In genomic region chr17:82882715-82883446, GRCh38 we compare ENCODE assay signal across 8 cellular contexts. TPM values are rescaled to one million over a fixed set of nuclear protein-coding genes. Genes with fewer than 3 reads are reported as not detected.
DNase-seq lines count a peak whose midpoint lies in the region; ATAC-seq and TF ChIP-seq lines count a peak whose summit lies in the region.
"Had no signal": no experiment of that assay in that cellular context is flagged by ENCODE, and none has a peak within 500 bp of the region (broad histone marks: within the 10 kb centered on the region; RNA-seq: fewer than 3 reads in every experiment).

No MANE protein-coding gene starts in this region.

- peak; percentile 68 for DNase-seq in T-helper 2 cell treated with Interferon-gamma antibody and Interleukin-4, amounts not matched to agents 5 μg/mL and 100 μg/mL, for 36 hours (ENCODE audit: low spot score)
- DNase-seq in activated gamma-delta T cell treated with anti-CD3 and anti-CD28 coated beads, Interleukin-2, amount 50 U/mL, for 16 hours (ENCODE audit: low read depth), result peak; percentile 74
- DNase-seq in tibial nerve (ENCODE audit: low spot score in 2 of 2) (no peak), amygdala (lab: John Stamatoyannopoulos, UW) (no peak), anterior cingulate cortex (lab: John Stamatoyannopoulos, UW) (no peak)

- ATAC-seq in GM19328 (IDR thresholded peaks at IDR 0.05; ENCODE audit: unreplicated experiment), result no peak

- H3K36me3 Mint-ChIP-seq in T-helper 2 cell treated with Interferon-gamma antibody and Interleukin-4, amounts not matched to agents 5 μg/mL and 100 μg/mL, for 36 hours (ENCODE audit: low read depth), result peaks cover 34% of the 10 kb centered on the region
- H3K36me3 Mint-ChIP-seq in nephron (ENCODE audit: low read depth), result peaks cover 24% of the 10 kb centered on the region

- H3K27ac Mint-ChIP-seq in T-helper 2 cell treated with Interferon-gamma antibody and Interleukin-4, amounts not matched to agents 5 μg/mL and 100 μg/mL, for 36 hours, result peak overlapping the region; percentile 87
- peak overlapping the region; percentile 40 to 90 (median 65) for H3K27ac Mint-ChIP-seq in nephron

- no peak overlapping the region for H3K4me3 ChIP-seq in tibial nerve

- peak overlapping the region; percentile 80 for H3K4me3 Mint-ChIP-seq in T-helper 2 cell treated with Interferon-gamma antibody and Interleukin-4, amounts not matched to agents 5 μg/mL and 100 μg/mL, for 36 hours
- H3K4me3 Mint-ChIP-seq in nephron, result no peak overlapping the region

- peaks cover 0 to 3% (median 0%) of the 10 kb centered on the region in 3 donors for H3K36me3 ChIP-seq in tibial nerve

- TF ChIP-seq EP300 in tibial nerve (IDR thresholded peaks at IDR 0.05), result no peak

- peaks cover 2 to 58% (median 18%) of the 10 kb centered on the region in 4 donors for H3K4me1 ChIP-seq in tibial nerve

- TF ChIP-seq CTCF in nephron (IDR thresholded peaks at IDR 0.05; ENCODE audit: unreplicated experiment in 3 of 3) (no peak), tibial nerve (IDR thresholded peaks at IDR 0.05) (no peak)

- no peaks in the 10 kb centered on the region for H3K9me3 ChIP-seq in tibial nerve

- no peaks in the 10 kb centered on the region for H3K9me3 Mint-ChIP-seq in T-helper 2 cell treated with Interferon-gamma antibody and Interleukin-4, amounts not matched to agents 5 μg/mL and 100 μg/mL, for 36 hours
- H3K9me3 Mint-ChIP-seq in nephron, result no peaks in the 10 kb centered on the region

- no peaks in the 10 kb centered on the region for H3K27me3 ChIP-seq in tibial nerve

- TF ChIP-seq POLR2A in tibial nerve (IDR thresholded peaks at IDR 0.05), result no peak

- no peaks in the 10 kb centered on the region for H3K27me3 Mint-ChIP-seq in T-helper 2 cell treated with Interferon-gamma antibody and Interleukin-4, amounts not matched to agents 5 μg/mL and 100 μg/mL, for 36 hours (ENCODE audit: low read depth)
- peaks cover 4% of the 10 kb centered on the region for H3K27me3 Mint-ChIP-seq in nephron (ENCODE audit: low read depth)

- WGBS in tibial nerve, 2 donors, result 91 to 93% methylated on average over 39 of the region's 39 CpGs

- H3K27ac ChIP-seq in tibial nerve, result peak overlapping the region; percentile 39 to 65 (median 50)

- peaks cover 61% of the 10 kb centered on the region for H3K4me1 Mint-ChIP-seq in T-helper 2 cell treated with Interferon-gamma antibody and Interleukin-4, amounts not matched to agents 5 μg/mL and 100 μg/mL, for 36 hours (ENCODE audit: low read depth)
- peaks cover 78% of the 10 kb centered on the region for H3K4me1 Mint-ChIP-seq in nephron

RNA-seq across cellular contexts. Expression of gene ZNF750, which starts 43.1 kb away (rescaled TPM):
- not detected for total RNA-seq in tibial nerve
- total RNA-seq: activated CD8-positive, alpha-beta memory T cell treated with anti-CD3 and anti-CD28 coated beads for 36 hours had no signal

Comparison
In these comparisons a context has a peak if more than half of its experiments do, and no peak if none do; other contexts are left out.
1. DNase-seq: peak in T-helper 2 cell treated with Interferon-gamma antibody and Interleukin-4, amounts not matched to agents 5 μg/mL and 100 μg/mL, for 36 hours (single experiment) and activated gamma-delta T cell treated with anti-CD3 and anti-CD28 coated beads, Interleukin-2, amount 50 U/mL, for 16 hours (single experiment); none in tibial nerve (0 of 2), amygdala (0 of 56) and anterior cingulate cortex (0 of 58).